Comparison of ENCODE assay signal across 2 cellular contexts in the genomic region with DNA sequence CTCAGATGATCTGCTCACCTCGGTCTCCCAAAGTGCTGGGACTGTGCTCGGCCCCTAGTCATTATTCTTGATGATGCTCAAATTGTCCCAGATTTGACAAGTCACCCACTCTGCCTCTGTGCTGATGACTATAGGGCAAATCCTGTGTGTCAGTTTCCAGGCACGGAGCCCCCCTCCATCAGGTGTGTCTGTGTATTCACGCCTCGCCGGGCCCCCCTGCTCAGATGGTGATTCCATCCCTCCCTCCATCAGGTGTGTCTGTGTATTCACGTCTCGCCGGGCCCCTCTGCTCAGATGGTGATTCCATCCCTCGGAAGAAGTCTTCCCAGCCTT.
A peak's percentile ranks its signal among the peaks of the same experiment; 100 is the strongest.
TF ChIP-seq lines count a peak whose summit lies in the region.

No MANE protein-coding gene starts in this region.

TF ChIP-seq in IMR-90, 13 proteins besides CTCF, POLR2A, EP300 and RAD21:
- TF ChIP-seq MXI1 (IDR thresholded peaks at IDR 0.05; ENCODE audit: borderline replicate concordance, low read depth, low read length) (no peak), NFE2L2 (IDR thresholded peaks at IDR 0.05; ENCODE audit: low read depth, low read length) (no peak), RCOR1 (IDR thresholded peaks at IDR 0.05; ENCODE audit: insufficient replicate concordance, low read length) (no peak), MAFK (IDR thresholded peaks at IDR 0.05; ENCODE audit: low read depth, low read length) (no peak), MAZ (IDR thresholded peaks at IDR 0.05; ENCODE audit: borderline replicate concordance, low read depth, low read length) (no peak), CEBPB (IDR thresholded peaks at IDR 0.05; ENCODE audit: low read depth, low read length) (no peak), FOS (IDR thresholded peaks at IDR 0.05; ENCODE audit: low read depth, low read length) (no peak), SMC3 (IDR thresholded peaks at IDR 0.05; ENCODE audit: low read depth, low read length) (no peak), CHD1 (IDR thresholded peaks at IDR 0.05; ENCODE audit: low read depth, low read length) (no peak), BHLHE40 (IDR thresholded peaks at IDR 0.05; ENCODE audit: low read depth, low read length) (no peak), RFX5 (IDR thresholded peaks at IDR 0.05; ENCODE audit: low read depth, low read length) (no peak)
- TF ChIP-seq, protein P1, sequence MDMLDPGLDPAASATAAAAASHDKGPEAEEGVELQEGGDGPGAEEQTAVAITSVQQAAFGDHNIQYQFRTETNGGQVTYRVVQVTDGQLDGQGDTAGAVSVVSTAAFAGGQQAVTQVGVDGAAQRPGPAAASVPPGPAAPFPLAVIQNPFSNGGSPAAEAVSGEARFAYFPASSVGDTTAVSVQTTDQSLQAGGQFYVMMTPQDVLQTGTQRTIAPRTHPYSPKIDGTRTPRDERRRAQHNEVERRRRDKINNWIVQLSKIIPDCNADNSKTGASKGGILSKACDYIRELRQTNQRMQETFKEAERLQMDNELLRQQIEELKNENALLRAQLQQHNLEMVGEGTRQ (IDR thresholded peaks at IDR 0.05; ENCODE audit: low read depth, low read length), result no peak
- TF ChIP-seq, protein P2, sequence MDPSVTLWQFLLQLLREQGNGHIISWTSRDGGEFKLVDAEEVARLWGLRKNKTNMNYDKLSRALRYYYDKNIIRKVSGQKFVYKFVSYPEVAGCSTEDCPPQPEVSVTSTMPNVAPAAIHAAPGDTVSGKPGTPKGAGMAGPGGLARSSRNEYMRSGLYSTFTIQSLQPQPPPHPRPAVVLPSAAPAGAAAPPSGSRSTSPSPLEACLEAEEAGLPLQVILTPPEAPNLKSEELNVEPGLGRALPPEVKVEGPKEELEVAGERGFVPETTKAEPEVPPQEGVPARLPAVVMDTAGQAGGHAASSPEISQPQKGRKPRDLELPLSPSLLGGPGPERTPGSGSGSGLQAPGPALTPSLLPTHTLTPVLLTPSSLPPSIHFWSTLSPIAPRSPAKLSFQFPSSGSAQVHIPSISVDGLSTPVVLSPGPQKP (IDR thresholded peaks at IDR 0.05; ENCODE audit: borderline replicate concordance, low read depth, low read length), result no peak

TF ChIP-seq in GM12878, 131 proteins besides CTCF, POLR2A, EP300 and RAD21:
- TF ChIP-seq ZNF622 (IDR thresholded peaks at IDR 0.05), result no peak
- peak; percentile 70; the same call in 1 of the 2 replicates for TF ChIP-seq SMARCA5 (IDR thresholded peaks at IDR 0.05)
- TF ChIP-seq, protein P3, sequence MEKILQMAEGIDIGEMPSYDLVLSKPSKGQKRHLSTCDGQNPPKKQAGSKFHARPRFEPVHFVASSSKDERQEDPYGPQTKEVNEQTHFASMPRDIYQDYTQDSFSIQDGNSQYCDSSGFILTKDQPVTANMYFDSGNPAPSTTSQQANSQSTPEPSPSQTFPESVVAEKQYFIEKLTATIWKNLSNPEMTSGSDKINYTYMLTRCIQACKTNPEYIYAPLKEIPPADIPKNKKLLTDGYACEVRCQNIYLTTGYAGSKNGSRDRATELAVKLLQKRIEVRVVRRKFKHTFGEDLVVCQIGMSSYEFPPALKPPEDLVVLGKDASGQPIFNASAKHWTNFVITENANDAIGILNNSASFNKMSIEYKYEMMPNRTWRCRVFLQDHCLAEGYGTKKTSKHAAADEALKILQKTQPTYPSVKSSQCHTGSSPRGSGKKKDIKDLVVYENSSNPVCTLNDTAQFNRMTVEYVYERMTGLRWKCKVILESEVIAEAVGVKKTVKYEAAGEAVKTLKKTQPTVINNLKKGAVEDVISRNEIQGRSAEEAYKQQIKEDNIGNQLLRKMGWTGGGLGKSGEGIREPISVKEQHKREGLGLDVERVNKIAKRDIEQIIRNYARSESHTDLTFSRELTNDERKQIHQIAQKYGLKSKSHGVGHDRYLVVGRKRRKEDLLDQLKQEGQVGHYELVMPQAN (conservative IDR thresholded peaks at IDR 0.05), result no peak
- no peak for TF ChIP-seq MYC (IDR thresholded peaks at IDR 0.05; ENCODE audit: insufficient read depth, insufficient read length, insufficient replicate concordance, low read length, severe bottlenecking)
- TF ChIP-seq STAT1 (conservative IDR thresholded peaks at IDR 0.05), result no peak
- TF ChIP-seq ZZZ3 (IDR thresholded peaks at IDR 0.05; ENCODE audit: control insufficient read depth, insufficient read length, low read depth), result no peak
- TF ChIP-seq SRF (IDR thresholded peaks at IDR 0.05; ENCODE audit: low read depth in 2 of 2, low read length in 2 of 2), result no peak
